ENCODE assay signal across 1 cellular context in genomic region chr2:174636979-174637378, GRCh38.
TF ChIP-seq lines count a peak whose summit lies in the region.

No MANE protein-coding gene starts in this region.

TF ChIP-seq in GM23338, 12 proteins besides CTCF, POLR2A, EP300 and RAD21:
- TF ChIP-seq ZNF462 (CRISPR knock-in tag; IDR thresholded peaks at IDR 0.05) (no peak), ZNF114 (CRISPR knock-in tag; IDR thresholded peaks at IDR 0.05) (no peak), EZH2phosphoT487 (IDR thresholded peaks at IDR 0.05; ENCODE audit: unreplicated experiment) (no peak), NANOG (IDR thresholded peaks at IDR 0.05; ENCODE audit: borderline replicate concordance) (no peak), CREB1 (CRISPR knock-in tag; IDR thresholded peaks at IDR 0.05; ENCODE audit: low read depth) (no peak), ZNF331 (CRISPR knock-in tag; IDR thresholded peaks at IDR 0.05; ENCODE audit: low read depth) (no peak), POLR2AphosphoS5 (IDR thresholded peaks at IDR 0.05; ENCODE audit: low read depth) (no peak), REST (IDR thresholded peaks at IDR 0.05; ENCODE audit: unreplicated experiment) (no peak), ETS1 (IDR thresholded peaks at IDR 0.05) (no peak), STAT1 (IDR thresholded peaks at IDR 0.05; ENCODE audit: unreplicated experiment) (no peak), JUNB (IDR thresholded peaks at IDR 0.05; ENCODE audit: unreplicated experiment) (no peak), EZH2 (IDR thresholded peaks at IDR 0.05; ENCODE audit: low read depth, unreplicated experiment) (no peak)
